In genomic region chr7:151873402-151873965, GRCh38 we compare ENCODE assay signal across 16 cellular contexts.
"Had no signal": no experiment of that assay in that cellular context is flagged by ENCODE, and none has a peak within 500 bp of the region (broad histone marks: within the 10 kb centered on the region; RNA-seq: fewer than 3 reads in every experiment).

No MANE protein-coding gene starts in this region.

- H3K9me3 Mint-ChIP-seq: activated CD8-positive, alpha-beta T cell treated with anti-CD3 and anti-CD28 coated beads for 36 hours; activated T-cell treated with anti-CD3 and anti-CD28 coated beads, Interleukin-2, amount 50 U/mL, for 72 hours; nephron; stimulated activated effector memory CD8-positive, alpha-beta T cell treated with anti-CD3 and anti-CD28 coated beads, Interleukin-12 subunit alpha, Interleukin-12 subunit beta, amount 100 ng/mL, for 72 hours; type B pancreatic cell had no signal

- H3K36me3 Mint-ChIP-seq: type B pancreatic cell had no signal

- ATAC-seq: activated CD8-positive, alpha-beta T cell treated with anti-CD3 and anti-CD28 coated beads for 36 hours; activated T-cell treated with anti-CD3 and anti-CD28 coated beads, Interleukin-2, amount 50 U/mL, for 72 hours; gastroesophageal sphincter; stimulated activated effector memory CD8-positive, alpha-beta T cell treated with anti-CD3 and anti-CD28 coated beads, Interleukin-12 subunit alpha, Interleukin-12 subunit beta, amount 100 ng/mL, for 72 hours had no signal

- H3K4me3 ChIP-seq: cardiac muscle cell, gastroesophageal sphincter, hepatocyte, lung, skin epidermis had no signal

- H3K27ac ChIP-seq: cardiac muscle cell, hepatocyte, skin epidermis had no signal

- H3K27ac Mint-ChIP-seq: activated CD8-positive, alpha-beta T cell treated with anti-CD3 and anti-CD28 coated beads for 36 hours; activated T-cell treated with anti-CD3 and anti-CD28 coated beads, Interleukin-2, amount 50 U/mL, for 72 hours; nephron; stimulated activated effector memory CD8-positive, alpha-beta T cell treated with anti-CD3 and anti-CD28 coated beads, Interleukin-12 subunit alpha, Interleukin-12 subunit beta, amount 100 ng/mL, for 72 hours; type B pancreatic cell had no signal

- H3K36me3 ChIP-seq: cardiac muscle cell, gastroesophageal sphincter had no signal

- H3K27me3 ChIP-seq: gastroesophageal sphincter had no signal

- H3K9me3 ChIP-seq: gastroesophageal sphincter had no signal

- DNase-seq: activated CD4-positive, alpha-beta T cell treated with anti-CD3 and anti-CD28 coated beads for 1 hour; activated CD8-positive, alpha-beta memory T cell treated with anti-CD3 and anti-CD28 coated beads, Interleukin-2, amount 50 U/mL, for 4 hours; activated CD8-positive, alpha-beta T cell treated with anti-CD3 and anti-CD28 coated beads for 36 hours; cortex of kidney; effector CD8-positive, alpha-beta T cell; kidney glomerular epithelial cell; T-helper 9 cell had no signal

- H3K4me3 Mint-ChIP-seq: activated CD8-positive, alpha-beta T cell treated with anti-CD3 and anti-CD28 coated beads for 36 hours; activated T-cell treated with anti-CD3 and anti-CD28 coated beads, Interleukin-2, amount 50 U/mL, for 72 hours; nephron; stimulated activated effector memory CD8-positive, alpha-beta T cell treated with anti-CD3 and anti-CD28 coated beads, Interleukin-12 subunit alpha, Interleukin-12 subunit beta, amount 100 ng/mL, for 72 hours; type B pancreatic cell had no signal

- H3K27me3 Mint-ChIP-seq: activated CD8-positive, alpha-beta T cell treated with anti-CD3 and anti-CD28 coated beads for 36 hours had no signal
